Comparison of ENCODE assay signal across 26 cellular contexts in the genomic region with DNA sequence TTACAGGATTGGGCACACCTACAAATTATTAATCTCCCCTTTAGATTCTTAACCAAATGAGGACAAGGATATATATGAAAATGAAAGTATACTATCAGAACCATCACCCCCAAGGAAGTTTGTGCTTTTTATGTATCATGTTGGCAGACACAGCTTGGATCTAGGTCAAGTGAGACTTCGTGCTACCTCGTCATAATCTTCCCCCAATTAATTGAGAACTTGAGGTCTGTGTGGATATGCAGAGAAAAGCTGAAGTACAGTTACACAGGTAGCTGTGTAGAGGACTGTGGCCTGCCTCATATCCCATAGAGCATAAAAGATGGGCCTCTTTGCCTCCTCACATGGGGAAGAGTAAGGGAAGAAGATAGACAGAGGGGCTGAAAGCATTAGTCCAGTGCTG.
"Had no signal": no experiment of that assay in that cellular context is flagged by ENCODE, and none has a peak within 500 bp of the region (broad histone marks: within the 10 kb centered on the region; RNA-seq: fewer than 3 reads in every experiment).

No MANE protein-coding gene starts in this region.

- H3K36me3 Mint-ChIP-seq: activated naive CD4-positive, alpha-beta T cell treated with anti-CD3 and anti-CD28 coated beads, Interleukin-2, amount 50 U/mL, for 72 hours; brain; mesothelial cell of epicardium had no signal

- H3K4me3 Mint-ChIP-seq: activated T-cell treated with anti-CD3 and anti-CD28 coated beads, Interleukin-2, amount 50 U/mL, for 4 hours; brain; mesothelial cell of epicardium; neural progenitor cell had no signal

- H3K9me3 Mint-ChIP-seq: activated naive CD4-positive, alpha-beta T cell treated with anti-CD3 and anti-CD28 coated beads, Interleukin-2, amount 50 U/mL, for 72 hours; activated T-cell treated with anti-CD3 and anti-CD28 coated beads, Interleukin-2, amount 50 U/mL, for 4 hours; brain; mesothelial cell of epicardium; naive thymus-derived CD4-positive, alpha-beta T cell; neural progenitor cell had no signal

- DNase-seq: activated CD4-positive, alpha-beta T cell treated with anti-CD3 and anti-CD28 coated beads for 4 hours; activated CD4-positive, alpha-beta T cell treated with anti-CD3 and anti-CD28 coated beads, Interleukin-2, amount 50 U/mL, for 4 hours; activated naive CD4-positive, alpha-beta T cell; activated T-cell treated with anti-CD3 and anti-CD28 coated beads, Interleukin-2, amount 50 U/mL, for 4 hours; adrenal gland; dorsolateral prefrontal cortex; effector memory CD4-positive, alpha-beta T cell; erythroblast; kidney; left colon; mammary epithelial cell; naive thymus-derived CD4-positive, alpha-beta T cell; occipital lobe; psoas muscle; stimulated activated CD4-positive, alpha-beta T cell treated with anti-CD3 and anti-CD28 coated beads, Interleukin-1b, Interleukin-23, amount 100 ng/mL, for 48 hours; stimulated activated CD4-positive, alpha-beta T cell treated with anti-CD3 and anti-CD28 coated beads, Interleukin-4, amount 100 ng/mL, for 4 hours; stimulated activated CD8-positive, alpha-beta memory T cell treated with anti-CD3 and anti-CD28 coated beads, Interleukin-4, amount 100 ng/mL, for 48 hours; stimulated activated naive CD4-positive, alpha-beta T cell treated with Interleukin-2 at 50 U/mL for 16 hours; T-helper 1 cell; T-helper 9 cell; transverse colon had no signal

- ATAC-seq: activated naive CD4-positive, alpha-beta T cell treated with anti-CD3 and anti-CD28 coated beads, Interleukin-2, amount 50 U/mL, for 72 hours; activated T-cell treated with anti-CD3 and anti-CD28 coated beads, Interleukin-2, amount 50 U/mL, for 4 hours; gastroesophageal sphincter; left colon; naive thymus-derived CD4-positive, alpha-beta T cell; psoas muscle had no signal

- H3K4me1 Mint-ChIP-seq: mesothelial cell of epicardium, neural progenitor cell had no signal

- H3K27ac Mint-ChIP-seq: mesothelial cell of epicardium, neural progenitor cell had no signal

- H3K27me3 Mint-ChIP-seq: naive thymus-derived CD4-positive, alpha-beta T cell had no signal
